In the genomic region with DNA sequence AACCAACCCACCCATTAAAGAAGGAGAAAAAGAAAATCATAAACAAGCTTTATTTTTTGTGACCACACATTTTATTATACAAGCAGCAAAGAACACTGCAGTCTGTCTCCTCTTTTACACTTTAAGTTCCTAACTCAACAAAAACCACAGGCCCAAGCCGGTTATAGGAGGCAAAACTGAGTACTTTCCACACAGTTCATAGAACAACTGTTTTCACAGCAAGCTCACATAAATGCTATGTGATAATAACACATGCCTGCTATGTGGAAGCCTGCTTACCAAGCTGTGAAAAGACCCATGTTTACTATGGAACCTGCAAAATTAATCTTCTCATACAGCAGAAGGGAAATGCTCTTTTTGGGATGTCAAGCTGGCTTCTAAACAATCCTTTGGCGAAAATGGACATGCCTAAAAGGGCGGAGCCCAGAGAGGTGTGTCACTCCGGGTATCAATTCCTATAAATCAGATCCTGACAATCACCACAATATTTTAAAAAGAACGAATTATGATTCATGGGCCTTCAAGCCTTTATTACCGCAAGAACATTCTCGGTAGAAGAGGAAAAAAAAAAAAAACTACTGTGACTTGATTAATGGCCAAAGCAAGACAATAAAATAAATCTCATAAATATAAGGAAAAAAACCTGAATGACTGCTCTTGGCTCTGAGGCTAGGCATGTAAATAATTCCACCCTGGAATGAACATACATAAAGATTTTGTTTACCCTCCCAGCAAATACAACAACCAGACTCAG, we compare ENCODE assay signal across 9 cellular contexts. TPM values are rescaled to one million over a fixed set of nuclear protein-coding genes. Genes with fewer than 3 reads are reported as not detected.
DNase-seq lines count a peak whose midpoint lies in the region; ATAC-seq and TF ChIP-seq lines count a peak whose summit lies in the region.
"Had no signal": no experiment of that assay in that cellular context is flagged by ENCODE, and none has a peak within 500 bp of the region (broad histone marks: within the 10 kb centered on the region; RNA-seq: fewer than 3 reads in every experiment).

No MANE protein-coding gene starts in this region.

- H2BK5ac ChIP-seq in mesendoderm (ENCODE audit: low read length), result no peak overlapping the region

- no peak overlapping the region for H4K8ac ChIP-seq in mesendoderm (ENCODE audit: low read depth, low read length)

- no peak overlapping the region for H3K4ac ChIP-seq in mesendoderm (ENCODE audit: low read depth, low read length)

- no peak overlapping the region for H3K18ac ChIP-seq in mesendoderm (ENCODE audit: low read length)

- no peak for ATAC-seq in GM18498 (IDR thresholded peaks at IDR 0.05; ENCODE audit: unreplicated experiment)

- no peak overlapping the region for H2BK120ac ChIP-seq in mesendoderm (ENCODE audit: low read depth, low read length)

- no peak overlapping the region for H3K56ac ChIP-seq in mesendoderm (ENCODE audit: low read length)

- no peak overlapping the region for H2BK15ac ChIP-seq in mesendoderm (replicated peaks; ENCODE audit: low read depth)

- H3K36me3 ChIP-seq in endocrine pancreas (ENCODE audit: control insufficient read depth, insufficient read depth, low read length) (no peaks in the 10 kb centered on the region), ovary (no peaks in the 10 kb centered on the region), mesendoderm (ENCODE audit: control insufficient read depth, insufficient read depth, low read length) (no peaks in the 10 kb centered on the region)

- no peak overlapping the region for H3K4me2 ChIP-seq in mesendoderm (ENCODE audit: low read length)

- peaks cover 1% of the 10 kb centered on the region for H3K79me1 ChIP-seq in mesendoderm (ENCODE audit: low read length)

- H3K4me1 ChIP-seq in endocrine pancreas (ENCODE audit: control insufficient read depth, insufficient read depth, low read length) (no peaks in the 10 kb centered on the region), ovary (ENCODE audit: insufficient read depth) (peaks cover 5% of the 10 kb centered on the region), mesendoderm (ENCODE audit: control insufficient read depth, low read depth, low read length) (peaks cover 7% of the 10 kb centered on the region)

- TF ChIP-seq EP300 in ovary (IDR thresholded peaks at IDR 0.05), result no peak

- H3K9ac ChIP-seq in endocrine pancreas (ENCODE audit: control insufficient read depth, insufficient read depth, low read length) (no peak overlapping the region), mesendoderm (ENCODE audit: low read length) (no peak overlapping the region)

- intact Hi-C loops in ovary (cut with DNase I), result no loop called here

- no peak for TF ChIP-seq POLR2A in ovary (IDR thresholded peaks at IDR 0.05)

- no peak for DNase-seq in GM12864 (ENCODE audit: low read depth)
- peak; percentile 43 for DNase-seq in NCI-H69 (lab: John Stamatoyannopoulos, UW)
- no peak for DNase-seq in ovary
- DNase-seq in mesendoderm, result no peak
- no peak for DNase-seq in kidney tubule cell (ENCODE audit: low spot score)
- no peak for DNase-seq in NCI-H1436 (lab: John Stamatoyannopoulos, UW)
- DNase-seq: stimulated activated CD4-positive, alpha-beta T cell treated with anti-CD3 and anti-CD28 coated beads, Interleukin-1b, Interleukin-23, amount 100 ng/mL, for 48 hours had no signal

- H3K23ac ChIP-seq in mesendoderm (ENCODE audit: low read length), result no peak overlapping the region

- H3K79me2 ChIP-seq in mesendoderm (ENCODE audit: control insufficient read depth, insufficient read depth, low read length), result peaks cover 21% of the 10 kb centered on the region

- WGBS in ovary, 3 donors, result 37 to 39% (median 38%) methylated on average over 7 of the region's 7 CpGs
- WGBS in mesendoderm (ENCODE audit: extremely low coverage, insufficient coverage, low lambda C conversion rate), result no CpG with 5 or more reads among the region's 7 CpGs

- H4K5ac ChIP-seq in mesendoderm (ENCODE audit: low read length), result no peak overlapping the region

- H3K27me3 ChIP-seq in endocrine pancreas (ENCODE audit: control insufficient read depth, insufficient read depth, low read length), result no peaks in the 10 kb centered on the region
- no peaks in the 10 kb centered on the region for H3K27me3 ChIP-seq in ovary
- no peaks in the 10 kb centered on the region for H3K27me3 ChIP-seq in mesendoderm (ENCODE audit: insufficient read depth, low read length, poor library complexity)

- H3K4me3 ChIP-seq in GM12864 (ENCODE audit: low read depth, low read length) (peak overlapping the region; percentile 87; the same call in 1 of the 2 replicates), endocrine pancreas (ENCODE audit: control insufficient read depth, insufficient read depth, low read length) (peak overlapping the region; percentile 71), ovary (peak overlapping the region; percentile 85), mesendoderm (ENCODE audit: low read length) (no peak overlapping the region)

- no peaks in the 10 kb centered on the region for H3K9me3 ChIP-seq in endocrine pancreas (ENCODE audit: control insufficient read depth, low read length)
- no peaks in the 10 kb centered on the region for H3K9me3 ChIP-seq in ovary

- TF ChIP-seq CTCF in GM12864 (IDR thresholded peaks at IDR 0.05; ENCODE audit: low read depth, low read length, missing control alignments), result no peak
- TF ChIP-seq CTCF in ovary (IDR thresholded peaks at IDR 0.05), result no peak

- H3K27ac ChIP-seq in ovary (peak overlapping the region in 1 of 2 donors; percentile 49), mesendoderm (ENCODE audit: low read depth, low read length) (no peak overlapping the region)

- no peak overlapping the region for H2AK5ac ChIP-seq in mesendoderm (ENCODE audit: low read length)

RNA-seq across cellular contexts. Expression of a gene that starts 2.6 kb away (rescaled TPM):
- total RNA-seq in ovary, result 10 to 100 TPM in 4 of 7 donors, 1 to 10 TPM in 3; 4.5 to 13.7 (median 11.2) TPM
- polyA plus RNA-seq in ovary, result 1 to 10 TPM; 4.5 to 6.0 TPM
- polyA plus RNA-seq in mesendoderm (2013, experiment 1 of 2), result 4.7 TPM
- polyA plus RNA-seq in mesendoderm (2013, experiment 2 of 2), result 5.2 TPM
